9 cellular contexts compared by ENCODE assay signal in the genomic region with DNA sequence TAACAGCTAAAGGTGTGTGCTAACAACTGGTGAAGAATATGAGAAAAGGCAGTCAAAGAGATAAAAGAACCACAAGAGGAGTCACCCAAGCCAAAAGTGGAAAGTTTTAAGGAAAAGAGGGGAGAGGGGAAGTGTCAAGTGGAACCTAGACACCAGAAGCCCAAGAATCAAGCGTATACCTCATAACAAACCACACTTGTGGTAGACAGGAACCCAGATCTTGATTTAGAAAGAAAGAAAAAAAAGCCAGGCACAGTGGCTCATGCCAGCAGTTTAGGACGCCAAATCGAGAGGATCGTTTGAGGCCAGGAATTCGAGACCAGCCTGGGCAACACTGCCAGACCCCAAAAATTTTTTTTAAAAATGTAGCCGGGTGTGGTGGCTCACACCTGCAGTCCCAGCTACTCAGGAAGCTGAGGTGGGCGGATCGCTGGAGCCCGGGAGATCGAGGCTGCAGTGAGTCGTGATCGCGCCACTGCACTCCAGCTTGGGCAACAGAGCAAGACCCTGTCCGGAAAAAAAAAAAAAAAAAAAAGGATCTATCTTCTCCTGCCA. TPM values are rescaled to one million over a fixed set of nuclear protein-coding genes. Genes with fewer than 3 reads are reported as not detected.
A peak's percentile ranks its signal among the peaks of the same experiment; 100 is the strongest.
DNase-seq lines count a peak whose midpoint lies in the region; ATAC-seq and TF ChIP-seq lines count a peak whose summit lies in the region.
"Had no signal": no experiment of that assay in that cellular context is flagged by ENCODE, and none has a peak within 500 bp of the region (broad histone marks: within the 10 kb centered on the region; RNA-seq: fewer than 3 reads in every experiment).

No MANE protein-coding gene starts in this region.

- intact Hi-C loops in CD4-positive, alpha-beta T cell (cut with DNase I, micrococcal nuclease): loop anchor here (2.0 kb wide), 3 partner anchors 39 to 273 kb away; a partner anchor contains a TSS
- intact Hi-C loops in body of pancreas (cut with DNase I): no loop called here

- 49% methylated on average over 14 of the region's 14 CpGs for WGBS in HUES64
- WGBS in body of pancreas, 2 donors: 37 to 47% methylated on average over 14 of the region's 14 CpGs

- CTCF ChIA-PET in CD4-positive, alpha-beta T cell (lab: Charles Lee): interaction anchor here (0.6 to 1.6 kb wide), 9 partner anchors 12 to 146 kb away, joined by 3 to 5 read pairs (median 3); a partner anchor contains a TSS

- H3K4me3 Mint-ChIP-seq in CD4-positive, alpha-beta T cell: peak overlapping the region; percentile 99

- H3K27me3 ChIP-seq in CD4-positive, alpha-beta T cell (ENCODE audit: control insufficient read depth, insufficient read depth, low read length): no peaks in the 10 kb centered on the region
- H3K27me3 ChIP-seq in HUES64 (ENCODE audit: insufficient read depth, low read length) (no peaks in the 10 kb centered on the region), body of pancreas (no peaks in the 10 kb centered on the region), mucosa of rectum (ENCODE audit: control insufficient read depth in 2 of 2, insufficient read depth in 2 of 2, low read length in 2 of 2) (no peaks in the 10 kb centered on the region), foreskin keratinocyte (no peaks in the 10 kb centered on the region)

- H3K9me3 Mint-ChIP-seq in CD4-positive, alpha-beta T cell: no peaks in the 10 kb centered on the region

- peak; percentile 11 for ATAC-seq in CD4-positive, alpha-beta T cell (ENCODE audit: poor library complexity)
- ATAC-seq in body of pancreas: no peak
- ATAC-seq in GM21447 (IDR thresholded peaks at IDR 0.05; ENCODE audit: unreplicated experiment): no peak
- no peak for ATAC-seq in foreskin keratinocyte

- H3K9me3 ChIP-seq in CD4-positive, alpha-beta T cell (ENCODE audit: control insufficient read depth, low read length): no peaks in the 10 kb centered on the region
- H3K9me3 ChIP-seq in HUES64 (ENCODE audit: insufficient read depth, low read depth, low read length) (no peaks in the 10 kb centered on the region), body of pancreas (no peaks in the 10 kb centered on the region), mucosa of rectum (ENCODE audit: control insufficient read depth in 2 of 2, low read length in 2 of 2) (no peaks in the 10 kb centered on the region)
- H3K9me3 ChIP-seq: mucosa of descending colon had no signal

- H3K36me3 Mint-ChIP-seq in CD4-positive, alpha-beta T cell (ENCODE audit: low read depth): peaks cover 21% of the 10 kb centered on the region

- no peaks in the 10 kb centered on the region for H3K27me3 Mint-ChIP-seq in CD4-positive, alpha-beta T cell

- H3K27ac Mint-ChIP-seq in CD4-positive, alpha-beta T cell: peak overlapping the region; percentile 94

- H3K4me1 ChIP-seq in HUES64 (ENCODE audit: insufficient read depth, low read length) (peaks cover 15% of the 10 kb centered on the region; the same call in 1 of the 2 replicates), body of pancreas (peaks cover 22% of the 10 kb centered on the region), mucosa of rectum (ENCODE audit: control insufficient read depth in 2 of 2, insufficient read depth in 2 of 2, low read length in 2 of 2) (peaks cover 16 to 19% of the 10 kb centered on the region in 2 donors), foreskin keratinocyte (peaks cover 6% of the 10 kb centered on the region)

- peak in 1 of 10 experiments; percentile 4 for DNase-seq in CD4-positive, alpha-beta T cell
- DNase-seq in body of pancreas (no peak), DMS53 treated with DMSO at 0.1 percent for 48 hours (lab: John Stamatoyannopoulos, UW; ENCODE audit: unreplicated experiment) (no peak), foreskin keratinocyte (no peak), Ammon's horn (ENCODE audit: low spot score) (no peak)

- TF ChIP-seq POLR2A in body of pancreas (IDR thresholded peaks at IDR 0.05): no peak

- no peak for TF ChIP-seq CTCF in CD4-positive, alpha-beta T cell (IDR thresholded peaks at IDR 0.05)
- TF ChIP-seq CTCF in body of pancreas (IDR thresholded peaks at IDR 0.05) (no peak), foreskin keratinocyte (conservative IDR thresholded peaks at IDR 0.05) (no peak)

- peak overlapping the region; percentile 93 for H3K4me3 ChIP-seq in HUES64 (ENCODE audit: low read length)
- peak overlapping the region; percentile 30 to 95 for H3K4me3 ChIP-seq in body of pancreas
- H3K4me3 ChIP-seq in mucosa of rectum (ENCODE audit: low read length in 2 of 2): peak overlapping the region; percentile 91 to 94

- H3K9ac ChIP-seq in HUES64 (ENCODE audit: low read depth, low read length) (peak overlapping the region; percentile 83), mucosa of rectum (ENCODE audit: low read depth in 1 of 2, low read length in 2 of 2) (peak overlapping the region; percentile 85 to 87)

- POLR2A ChIA-PET in CD4-positive, alpha-beta T cell (lab: Charles Lee): interaction anchor here (0.7 to 1.9 kb wide), 7 partner anchors 16 to 982 kb away, joined by 3 to 11 read pairs (median 4); a partner anchor contains a TSS

- H3K27ac ChIP-seq in CD4-positive, alpha-beta T cell (ENCODE audit: low read depth, low read length): no peak overlapping the region
- H3K27ac ChIP-seq in HUES64 (ENCODE audit: low read depth, low read length) (no peak overlapping the region), body of pancreas (no peak overlapping the region), mucosa of rectum (ENCODE audit: low read depth in 2 of 2, low read length in 2 of 2) (no peak overlapping the region), foreskin keratinocyte (no peak overlapping the region)

- peaks cover 49% of the 10 kb centered on the region for H3K4me1 Mint-ChIP-seq in CD4-positive, alpha-beta T cell (ENCODE audit: low read depth)

- H3K36me3 ChIP-seq in HUES64 (ENCODE audit: insufficient read depth, low read length) (peaks cover 24% of the 10 kb centered on the region), body of pancreas (replicated peaks in 1 of 2; ENCODE audit: insufficient read depth in 1 of 2, low read depth in 2 of 2) (no peaks in the 10 kb centered on the region), mucosa of rectum (ENCODE audit: control insufficient read depth in 2 of 2, insufficient read depth in 2 of 2, low read length in 2 of 2) (peaks cover 0 to 3% of the 10 kb centered on the region in 2 donors)

RNA-seq across cellular contexts. Expression of a gene that starts 0.9 kb away (rescaled TPM):
- total RNA-seq in CD4-positive, alpha-beta T cell: 1 to 10 TPM; 2.8 to 4.0 TPM
- 29.0 TPM for polyA plus RNA-seq in HUES64 (2013, experiment 1 of 2)
- polyA plus RNA-seq in HUES64 (2013, experiment 2 of 2): 23.7 TPM
- total RNA-seq in body of pancreas: 1 to 10 TPM; 7.6 to 8.3 TPM
- total RNA-seq in foreskin keratinocyte: 24.1 and 27.3 TPM in 2 replicates
- 23.0 and 27.7 TPM in 2 replicates for polyA plus RNA-seq in foreskin keratinocyte

RNA-seq across cellular contexts. Expression of a gene that starts 38.2 kb away (rescaled TPM):
- total RNA-seq in CD4-positive, alpha-beta T cell: 100 to 1,000 TPM; 164 to 170 TPM
- 202 TPM for polyA plus RNA-seq in HUES64 (2013, experiment 1 of 2)
- polyA plus RNA-seq in HUES64 (2013, experiment 2 of 2): 236 TPM
- total RNA-seq in body of pancreas: 100 to 1,000 TPM in 1 of 2 donors, 10 to 100 TPM in 1; 98.9 to 122 TPM
- 183 and 211 TPM in 2 replicates for total RNA-seq in foreskin keratinocyte
- polyA plus RNA-seq in foreskin keratinocyte: 112 and 144 TPM in 2 replicates

RNA-seq across cellular contexts. Expression of a gene that starts 38.7 kb away (rescaled TPM):
- total RNA-seq in CD4-positive, alpha-beta T cell: 10 to 100 TPM; 16.3 to 17.9 TPM
- polyA plus RNA-seq in HUES64 (2013, experiment 1 of 2): 15.8 TPM
- 16.1 TPM for polyA plus RNA-seq in HUES64 (2013, experiment 2 of 2)
- total RNA-seq in body of pancreas (10 to 100 TPM in 1 of 2 donors, 1 to 10 TPM in 1; 6.9 to 14.3 TPM), foreskin keratinocyte (15.0 and 16.6 TPM in 2 replicates)
- polyA plus RNA-seq in foreskin keratinocyte: 5.1 and 6.8 TPM in 2 replicates

RNA-seq across cellular contexts. Expression of a gene that starts 43.6 kb away (rescaled TPM):
- total RNA-seq in CD4-positive, alpha-beta T cell: not detected
- polyA plus RNA-seq in HUES64 (2013, experiment 1 of 2): not detected
- polyA plus RNA-seq in HUES64 (2013, experiment 2 of 2): not detected
- total RNA-seq in body of pancreas (not detected), foreskin keratinocyte (not detected in 2 replicates)
- polyA plus RNA-seq in foreskin keratinocyte: not detected in 2 replicates
